In the genomic region with DNA sequence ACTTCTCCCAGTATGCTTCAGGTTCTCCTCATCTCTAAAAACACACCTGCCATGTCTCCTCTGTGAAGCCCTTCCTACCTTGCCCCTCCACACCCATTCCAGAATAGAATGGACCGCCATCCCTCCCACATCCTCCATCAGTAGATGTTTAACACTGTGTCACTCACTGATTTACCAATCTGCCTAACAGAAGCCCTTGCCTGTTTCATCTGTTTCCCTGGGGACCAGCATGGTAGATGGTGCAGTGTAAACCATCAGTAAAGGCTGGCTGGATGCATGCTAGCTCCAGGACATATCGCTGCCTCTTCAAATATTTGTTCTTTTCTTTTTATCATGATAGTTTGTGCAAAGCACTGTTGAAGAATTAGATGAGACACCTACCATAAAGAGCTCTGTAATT, we compare ENCODE assay signal across 1 cellular context.
TF ChIP-seq lines count a peak whose summit lies in the region.

No MANE protein-coding gene starts in this region.

TF ChIP-seq in WTC11, 78 proteins besides CTCF, POLR2A, EP300 and RAD21 (continued from another document):
- TF ChIP-seq, protein P1, sequence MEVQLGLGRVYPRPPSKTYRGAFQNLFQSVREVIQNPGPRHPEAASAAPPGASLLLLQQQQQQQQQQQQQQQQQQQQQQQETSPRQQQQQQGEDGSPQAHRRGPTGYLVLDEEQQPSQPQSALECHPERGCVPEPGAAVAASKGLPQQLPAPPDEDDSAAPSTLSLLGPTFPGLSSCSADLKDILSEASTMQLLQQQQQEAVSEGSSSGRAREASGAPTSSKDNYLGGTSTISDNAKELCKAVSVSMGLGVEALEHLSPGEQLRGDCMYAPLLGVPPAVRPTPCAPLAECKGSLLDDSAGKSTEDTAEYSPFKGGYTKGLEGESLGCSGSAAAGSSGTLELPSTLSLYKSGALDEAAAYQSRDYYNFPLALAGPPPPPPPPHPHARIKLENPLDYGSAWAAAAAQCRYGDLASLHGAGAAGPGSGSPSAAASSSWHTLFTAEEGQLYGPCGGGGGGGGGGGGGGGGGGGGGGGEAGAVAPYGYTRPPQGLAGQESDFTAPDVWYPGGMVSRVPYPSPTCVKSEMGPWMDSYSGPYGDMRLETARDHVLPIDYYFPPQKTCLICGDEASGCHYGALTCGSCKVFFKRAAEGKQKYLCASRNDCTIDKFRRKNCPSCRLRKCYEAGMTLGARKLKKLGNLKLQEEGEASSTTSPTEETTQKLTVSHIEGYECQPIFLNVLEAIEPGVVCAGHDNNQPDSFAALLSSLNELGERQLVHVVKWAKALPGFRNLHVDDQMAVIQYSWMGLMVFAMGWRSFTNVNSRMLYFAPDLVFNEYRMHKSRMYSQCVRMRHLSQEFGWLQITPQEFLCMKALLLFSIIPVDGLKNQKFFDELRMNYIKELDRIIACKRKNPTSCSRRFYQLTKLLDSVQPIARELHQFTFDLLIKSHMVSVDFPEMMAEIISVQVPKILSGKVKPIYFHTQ (CRISPR knock-in tag; IDR thresholded peaks at IDR 0.05): no peak
- no peak for TF ChIP-seq JUN (CRISPR knock-in tag; IDR thresholded peaks at IDR 0.05)
- no peak for TF ChIP-seq MXD4 (CRISPR knock-in tag; IDR thresholded peaks at IDR 0.05; ENCODE audit: borderline replicate concordance)
- TF ChIP-seq, protein P2, sequence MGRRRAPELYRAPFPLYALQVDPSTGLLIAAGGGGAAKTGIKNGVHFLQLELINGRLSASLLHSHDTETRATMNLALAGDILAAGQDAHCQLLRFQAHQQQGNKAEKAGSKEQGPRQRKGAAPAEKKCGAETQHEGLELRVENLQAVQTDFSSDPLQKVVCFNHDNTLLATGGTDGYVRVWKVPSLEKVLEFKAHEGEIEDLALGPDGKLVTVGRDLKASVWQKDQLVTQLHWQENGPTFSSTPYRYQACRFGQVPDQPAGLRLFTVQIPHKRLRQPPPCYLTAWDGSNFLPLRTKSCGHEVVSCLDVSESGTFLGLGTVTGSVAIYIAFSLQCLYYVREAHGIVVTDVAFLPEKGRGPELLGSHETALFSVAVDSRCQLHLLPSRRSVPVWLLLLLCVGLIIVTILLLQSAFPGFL (CRISPR knock-in tag; IDR thresholded peaks at IDR 0.05; ENCODE audit: borderline replicate concordance): no peak
- no peak for TF ChIP-seq ZNF138 (CRISPR knock-in tag; conservative IDR thresholded peaks at IDR 0.05)
- no peak for TF ChIP-seq ZNF219 (CRISPR knock-in tag; IDR thresholded peaks at IDR 0.05; ENCODE audit: borderline replicate concordance)
- no peak for TF ChIP-seq HMGA2 (CRISPR knock-in tag; IDR thresholded peaks at IDR 0.05)
- no peak for TF ChIP-seq TEAD1 (CRISPR knock-in tag; IDR thresholded peaks at IDR 0.05)
- no peak for TF ChIP-seq FOXP1 (CRISPR knock-in tag; IDR thresholded peaks at IDR 0.05; ENCODE audit: borderline replicate concordance)
- TF ChIP-seq TCF7 (CRISPR knock-in tag; IDR thresholded peaks at IDR 0.05; ENCODE audit: low read depth): no peak
- no peak for TF ChIP-seq ZNF121 (CRISPR knock-in tag; IDR thresholded peaks at IDR 0.05)
- TF ChIP-seq, protein P3, sequence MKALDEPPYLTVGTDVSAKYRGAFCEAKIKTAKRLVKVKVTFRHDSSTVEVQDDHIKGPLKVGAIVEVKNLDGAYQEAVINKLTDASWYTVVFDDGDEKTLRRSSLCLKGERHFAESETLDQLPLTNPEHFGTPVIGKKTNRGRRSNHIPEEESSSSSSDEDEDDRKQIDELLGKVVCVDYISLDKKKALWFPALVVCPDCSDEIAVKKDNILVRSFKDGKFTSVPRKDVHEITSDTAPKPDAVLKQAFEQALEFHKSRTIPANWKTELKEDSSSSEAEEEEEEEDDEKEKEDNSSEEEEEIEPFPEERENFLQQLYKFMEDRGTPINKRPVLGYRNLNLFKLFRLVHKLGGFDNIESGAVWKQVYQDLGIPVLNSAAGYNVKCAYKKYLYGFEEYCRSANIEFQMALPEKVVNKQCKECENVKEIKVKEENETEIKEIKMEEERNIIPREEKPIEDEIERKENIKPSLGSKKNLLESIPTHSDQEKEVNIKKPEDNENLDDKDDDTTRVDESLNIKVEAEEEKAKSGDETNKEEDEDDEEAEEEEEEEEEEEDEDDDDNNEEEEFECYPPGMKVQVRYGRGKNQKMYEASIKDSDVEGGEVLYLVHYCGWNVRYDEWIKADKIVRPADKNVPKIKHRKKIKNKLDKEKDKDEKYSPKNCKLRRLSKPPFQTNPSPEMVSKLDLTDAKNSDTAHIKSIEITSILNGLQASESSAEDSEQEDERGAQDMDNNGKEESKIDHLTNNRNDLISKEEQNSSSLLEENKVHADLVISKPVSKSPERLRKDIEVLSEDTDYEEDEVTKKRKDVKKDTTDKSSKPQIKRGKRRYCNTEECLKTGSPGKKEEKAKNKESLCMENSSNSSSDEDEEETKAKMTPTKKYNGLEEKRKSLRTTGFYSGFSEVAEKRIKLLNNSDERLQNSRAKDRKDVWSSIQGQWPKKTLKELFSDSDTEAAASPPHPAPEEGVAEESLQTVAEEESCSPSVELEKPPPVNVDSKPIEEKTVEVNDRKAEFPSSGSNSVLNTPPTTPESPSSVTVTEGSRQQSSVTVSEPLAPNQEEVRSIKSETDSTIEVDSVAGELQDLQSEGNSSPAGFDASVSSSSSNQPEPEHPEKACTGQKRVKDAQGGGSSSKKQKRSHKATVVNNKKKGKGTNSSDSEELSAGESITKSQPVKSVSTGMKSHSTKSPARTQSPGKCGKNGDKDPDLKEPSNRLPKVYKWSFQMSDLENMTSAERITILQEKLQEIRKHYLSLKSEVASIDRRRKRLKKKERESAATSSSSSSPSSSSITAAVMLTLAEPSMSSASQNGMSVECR (CRISPR knock-in tag; IDR thresholded peaks at IDR 0.05; ENCODE audit: borderline replicate concordance): no peak
- TF ChIP-seq JAZF1 (CRISPR knock-in tag; IDR thresholded peaks at IDR 0.05): no peak
